ENCODE assay signal across 15 cellular contexts in the genomic region with DNA sequence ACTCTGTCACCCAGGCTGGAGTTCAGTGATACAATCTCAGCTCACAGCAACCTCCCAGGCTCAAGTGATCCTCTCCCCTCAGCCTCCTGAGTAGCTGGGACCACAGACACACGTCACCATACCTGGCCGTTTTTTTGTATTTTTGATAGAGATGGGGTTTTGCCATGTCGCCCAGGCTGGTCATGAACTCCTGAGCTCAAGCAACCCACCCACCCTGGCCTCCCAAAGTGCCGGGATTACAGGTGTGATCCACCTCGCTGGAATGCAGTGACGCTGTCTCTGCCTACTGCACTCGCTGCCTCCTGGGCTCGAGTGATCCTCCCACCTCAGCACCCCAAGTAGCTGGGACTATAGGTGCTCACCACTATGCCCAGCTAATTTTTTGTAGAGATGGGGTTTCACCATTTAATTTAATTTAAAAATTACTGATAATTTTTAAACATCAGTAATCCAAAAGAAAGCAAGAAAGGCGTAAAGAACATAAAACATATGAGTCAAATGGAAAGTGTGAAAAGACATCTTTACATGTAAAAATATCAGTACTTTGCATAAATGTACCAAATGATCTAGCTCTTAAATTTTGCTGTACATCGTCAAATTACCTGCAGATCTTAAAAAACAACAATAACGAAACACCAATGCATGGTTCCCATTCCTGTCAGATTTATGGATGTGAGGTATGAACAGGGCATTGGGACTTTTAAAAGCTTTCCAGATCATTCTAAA. TPM values are rescaled to one million over a fixed set of nuclear protein-coding genes. Genes with fewer than 3 reads are reported as not detected.
DNase-seq lines count a peak whose midpoint lies in the region; ATAC-seq and TF ChIP-seq lines count a peak whose summit lies in the region.
"Had no signal": no experiment of that assay in that cellular context is flagged by ENCODE, and none has a peak within 500 bp of the region (broad histone marks: within the 10 kb centered on the region; RNA-seq: fewer than 3 reads in every experiment).

No MANE protein-coding gene starts in this region.

- intact Hi-C loops in MCF 10A (cut with micrococcal nuclease) (no loop called here), breast epithelium (cut with DNase I; ENCODE audit: low total_unique reads) (no loop called here), OCI-LY7 (cut with micrococcal nuclease; ENCODE audit: unreplicated experiment) (no loop called here), left ventricle myocardium inferior (cut with micrococcal nuclease) (no loop called here)

- POLR2A ChIA-PET in MCF 10A (lab: Yijun Ruan, JAX): interaction anchor here (0.9 to 5.9 kb wide), 4 partner anchors 13 to 42 kb away, joined by 3 to 65 read pairs (median 16); no protein-coding TSS in a partner anchor
- POLR2A ChIA-PET in OCI-LY7 (lab: Charles Lee): interaction anchor here (0.7 kb wide), 1 partner anchor 1175 kb away, joined by 4 read pairs; no protein-coding TSS in a partner anchor

- H3K79me2 ChIP-seq in OCI-LY7 (ENCODE audit: insufficient read depth, low read depth, low read length): peaks cover 52% of the 10 kb centered on the region

- H3K36me3 ChIP-seq in breast epithelium (no peaks in the 10 kb centered on the region), OCI-LY7 (ENCODE audit: insufficient read depth, low read length) (peaks cover 9% of the 10 kb centered on the region; the same call in 1 of the 2 replicates), left ventricle myocardium inferior (peaks cover 15% of the 10 kb centered on the region)
- H3K36me3 ChIP-seq: ovary had no signal

- H3K4me1 ChIP-seq in breast epithelium: no peaks in the 10 kb centered on the region
- H3K4me1 ChIP-seq in OCI-LY7 (ENCODE audit: insufficient read depth, low read length, poor library complexity, severe bottlenecking): peaks cover 22% of the 10 kb centered on the region
- peaks cover 43% of the 10 kb centered on the region for H3K4me1 ChIP-seq in left ventricle myocardium inferior

- H3K27ac ChIP-seq in breast epithelium: no peak overlapping the region
- H3K27ac ChIP-seq in OCI-LY7 (ENCODE audit: low read depth, low read length, poor library complexity, severe bottlenecking): no peak overlapping the region
- no peak overlapping the region for H3K27ac ChIP-seq in left ventricle myocardium inferior (replicated peaks)
- H3K27ac ChIP-seq: ascending aorta, ovary had no signal

- H3K4me3 Mint-ChIP-seq in MCF 10A (ENCODE audit: unreplicated experiment): peak overlapping the region; percentile 71
- peak overlapping the region; percentile 94 to 95 for H3K4me3 Mint-ChIP-seq in effector memory CD8-positive, alpha-beta T cell
- H3K4me3 Mint-ChIP-seq in stimulated activated naive CD8-positive, alpha-beta T cell treated with anti-CD3 and anti-CD28 coated beads, Interleukin-15, amount 100 ng/mL, for 72 hours: peak overlapping the region; percentile 95 to 97

- H3K36me3 Mint-ChIP-seq in MCF 10A (ENCODE audit: insufficient read depth, unreplicated experiment): peaks cover 34% of the 10 kb centered on the region
- H3K36me3 Mint-ChIP-seq in effector memory CD8-positive, alpha-beta T cell (ENCODE audit: insufficient read depth): peaks cover 45% of the 10 kb centered on the region

- TF ChIP-seq CTCF in MCF 10A (IDR thresholded peaks at IDR 0.05; ENCODE audit: unreplicated experiment): no peak
- no peak for TF ChIP-seq CTCF in breast epithelium (IDR thresholded peaks at IDR 0.05)
- TF ChIP-seq CTCF in OCI-LY7 (conservative IDR thresholded peaks at IDR 0.05; ENCODE audit: low read length): no peak
- no peak for TF ChIP-seq CTCF in left ventricle myocardium inferior (IDR thresholded peaks at IDR 0.05; ENCODE audit: borderline replicate concordance)

- no peaks in the 10 kb centered on the region for H4K20me1 ChIP-seq in OCI-LY7 (ENCODE audit: insufficient read depth, low read length)

- H3K27me3 ChIP-seq in breast epithelium (no peaks in the 10 kb centered on the region), left ventricle myocardium inferior (ENCODE audit: low read depth) (no peaks in the 10 kb centered on the region)
- H3K27me3 ChIP-seq: ascending aorta, ovary had no signal

- no peak for ATAC-seq in effector memory CD8-positive, alpha-beta T cell (replicated peaks)
- no peak for ATAC-seq in stimulated activated naive CD8-positive, alpha-beta T cell treated with anti-CD3 and anti-CD28 coated beads, Interleukin-15, amount 100 ng/mL, for 72 hours
- ATAC-seq: left lobe of liver had no signal

- H3K9me3 Mint-ChIP-seq in MCF 10A (ENCODE audit: unreplicated experiment): no peaks in the 10 kb centered on the region
- H3K9me3 Mint-ChIP-seq in effector memory CD8-positive, alpha-beta T cell: no peaks in the 10 kb centered on the region
- H3K9me3 Mint-ChIP-seq in stimulated activated naive CD8-positive, alpha-beta T cell treated with anti-CD3 and anti-CD28 coated beads, Interleukin-15, amount 100 ng/mL, for 72 hours: no peaks in the 10 kb centered on the region

- H3K4me2 ChIP-seq in OCI-LY7 (ENCODE audit: low read length): peak overlapping the region; percentile 49

- no peak for TF ChIP-seq POLR2A in breast epithelium (IDR thresholded peaks at IDR 0.05)

- H3K9me3 ChIP-seq in breast epithelium (no peaks in the 10 kb centered on the region), OCI-LY7 (ENCODE audit: low read length) (no peaks in the 10 kb centered on the region), left ventricle myocardium inferior (replicated peaks) (no peaks in the 10 kb centered on the region)
- H3K9me3 ChIP-seq: ascending aorta, ovary had no signal

- CTCF ChIA-PET in MCF 10A (lab: Yijun Ruan, JAX): interaction anchor here (0.6 to 6.3 kb wide), 5 partner anchors 12 to 103 kb away, joined by 3 to 95 read pairs (median 5); no protein-coding TSS in a partner anchor
- CTCF ChIA-PET in OCI-LY7 (lab: Charles Lee; ENCODE audit: unreplicated experiment): no interaction called here

- DNase-seq in MCF 10A (ENCODE audit: unreplicated experiment) (peak; percentile 30), breast epithelium (ENCODE audit: low spot score in 2 of 2) (no peak), OCI-LY7 (ENCODE audit: low spot score) (no peak), NCI-H2107 (lab: John Stamatoyannopoulos, UW) (no peak), Ammon's horn (ENCODE audit: low spot score) (no peak), left ventricle myocardium inferior (no peak)
- no peak for DNase-seq in effector memory CD8-positive, alpha-beta T cell
- DNase-seq in stimulated activated naive CD8-positive, alpha-beta T cell treated with anti-CD3 and anti-CD28 coated beads, Interleukin-15, amount 100 ng/mL, for 72 hours: no peak
- DNase-seq: activated CD4-positive, alpha-beta T cell treated with anti-CD3 and anti-CD28 coated beads for 48 hours; C1 segment of cervical spinal cord; MV-4-11; NCI-H526 treated with DMSO at 0.1 percent for 48 hours; ovary had no signal

- H3K27me3 Mint-ChIP-seq in MCF 10A (ENCODE audit: insufficient read depth, unreplicated experiment): no peaks in the 10 kb centered on the region
- H3K27me3 Mint-ChIP-seq in effector memory CD8-positive, alpha-beta T cell: no peaks in the 10 kb centered on the region
- H3K27me3 Mint-ChIP-seq in stimulated activated naive CD8-positive, alpha-beta T cell treated with anti-CD3 and anti-CD28 coated beads, Interleukin-15, amount 100 ng/mL, for 72 hours: no peaks in the 10 kb centered on the region

- H3K4me3 ChIP-seq in breast epithelium (no peak overlapping the region), OCI-LY7 (ENCODE audit: low read depth, low read length, poor library complexity, severe bottlenecking) (no peak overlapping the region), left ventricle myocardium inferior (no peak overlapping the region)
- H3K4me3 ChIP-seq: ascending aorta, ovary had no signal

- peak overlapping the region; percentile 57 for H3K27ac Mint-ChIP-seq in MCF 10A (ENCODE audit: low read depth, unreplicated experiment)
- H3K27ac Mint-ChIP-seq in effector memory CD8-positive, alpha-beta T cell: peak overlapping the region in 1 of 2 donors; percentile 44
- H3K27ac Mint-ChIP-seq in stimulated activated naive CD8-positive, alpha-beta T cell treated with anti-CD3 and anti-CD28 coated beads, Interleukin-15, amount 100 ng/mL, for 72 hours: no peak overlapping the region

- BruUV-seq in MCF 10A (replicated peaks; lab: Mats Ljungman, UMichigan): no TSS peak
- no TSS peak for BruUV-seq in OCI-LY7 (replicated peaks; lab: Mats Ljungman, UMichigan)

- no peak overlapping the region for H2AFZ ChIP-seq in OCI-LY7 (ENCODE audit: low read length)

- peaks cover 10% of the 10 kb centered on the region for H3K4me1 Mint-ChIP-seq in MCF 10A (ENCODE audit: insufficient read depth, unreplicated experiment)
- peaks cover 30 to 33% of the 10 kb centered on the region in 2 donors for H3K4me1 Mint-ChIP-seq in effector memory CD8-positive, alpha-beta T cell (ENCODE audit: low read depth in 2 of 2)
- peaks cover 44% of the 10 kb centered on the region for H3K4me1 Mint-ChIP-seq in stimulated activated naive CD8-positive, alpha-beta T cell treated with anti-CD3 and anti-CD28 coated beads, Interleukin-15, amount 100 ng/mL, for 72 hours

- no peaks in the 10 kb centered on the region for H3K9me2 ChIP-seq in OCI-LY7 (ENCODE audit: insufficient read depth, low read length)

RNA-seq across cellular contexts. Expression of gene ZNF236, which starts 2.8 kb away (rescaled TPM):
- total RNA-seq in MCF 10A (2022) (15.3 and 16.1 TPM in 2 replicates), breast epithelium (10 to 100 TPM; 12.3 to 28.2 (median 27.1) TPM), OCI-LY7 (2022) (15.1 and 16.1 TPM in 2 replicates), left ventricle myocardium inferior (10.6 TPM)
- 6.6 and 8.4 TPM in 2 replicates for total RNA-seq in OCI-LY7 (2014; rRNA removed; shearing (Covaris generic))
